1 cellular context compared by ENCODE assay signal in the genomic region with DNA sequence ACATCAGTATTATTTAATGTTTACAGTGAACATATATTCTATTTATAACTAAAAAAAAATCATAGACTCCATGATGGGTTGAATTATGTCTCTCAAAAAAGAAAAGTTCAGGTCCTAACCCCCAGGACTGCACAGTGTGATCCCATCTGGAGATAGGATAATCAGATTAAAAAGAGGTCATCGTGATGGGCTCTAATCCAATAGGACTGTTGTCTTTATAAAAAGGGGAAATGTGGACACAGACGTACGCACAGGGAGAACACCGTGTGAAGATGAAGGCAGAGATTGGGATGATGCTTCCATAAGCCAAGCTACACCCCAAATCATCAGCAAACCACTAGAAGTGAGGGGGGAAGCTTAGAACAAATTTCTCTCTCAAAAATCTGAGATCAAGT.
A peak's percentile ranks its signal among the peaks of the same experiment; 100 is the strongest.
TF ChIP-seq lines count a peak whose summit lies in the region.

No MANE protein-coding gene starts in this region.

TF ChIP-seq in SK-N-SH, 30 proteins besides CTCF, POLR2A, EP300 and RAD21 (continued from another document):
- TF ChIP-seq, protein P1, sequence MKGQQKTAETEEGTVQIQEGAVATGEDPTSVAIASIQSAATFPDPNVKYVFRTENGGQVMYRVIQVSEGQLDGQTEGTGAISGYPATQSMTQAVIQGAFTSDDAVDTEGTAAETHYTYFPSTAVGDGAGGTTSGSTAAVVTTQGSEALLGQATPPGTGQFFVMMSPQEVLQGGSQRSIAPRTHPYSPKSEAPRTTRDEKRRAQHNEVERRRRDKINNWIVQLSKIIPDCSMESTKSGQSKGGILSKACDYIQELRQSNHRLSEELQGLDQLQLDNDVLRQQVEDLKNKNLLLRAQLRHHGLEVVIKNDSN (IDR thresholded peaks at IDR 0.05; ENCODE audit: borderline replicate concordance, low read depth): no peak
- TF ChIP-seq, protein P2, sequence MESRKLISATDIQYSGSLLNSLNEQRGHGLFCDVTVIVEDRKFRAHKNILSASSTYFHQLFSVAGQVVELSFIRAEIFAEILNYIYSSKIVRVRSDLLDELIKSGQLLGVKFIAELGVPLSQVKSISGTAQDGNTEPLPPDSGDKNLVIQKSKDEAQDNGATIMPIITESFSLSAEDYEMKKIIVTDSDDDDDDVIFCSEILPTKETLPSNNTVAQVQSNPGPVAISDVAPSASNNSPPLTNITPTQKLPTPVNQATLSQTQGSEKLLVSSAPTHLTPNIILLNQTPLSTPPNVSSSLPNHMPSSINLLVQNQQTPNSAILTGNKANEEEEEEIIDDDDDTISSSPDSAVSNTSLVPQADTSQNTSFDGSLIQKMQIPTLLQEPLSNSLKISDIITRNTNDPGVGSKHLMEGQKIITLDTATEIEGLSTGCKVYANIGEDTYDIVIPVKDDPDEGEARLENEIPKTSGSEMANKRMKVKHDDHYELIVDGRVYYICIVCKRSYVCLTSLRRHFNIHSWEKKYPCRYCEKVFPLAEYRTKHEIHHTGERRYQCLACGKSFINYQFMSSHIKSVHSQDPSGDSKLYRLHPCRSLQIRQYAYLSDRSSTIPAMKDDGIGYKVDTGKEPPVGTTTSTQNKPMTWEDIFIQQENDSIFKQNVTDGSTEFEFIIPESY (IDR thresholded peaks at IDR 0.05; ENCODE audit: borderline replicate concordance, low read depth): no peak
- no peak for TF ChIP-seq MEF2A (IDR thresholded peaks at IDR 0.05; ENCODE audit: borderline replicate concordance, low read depth)
- peak; percentile 37 for TF ChIP-seq CHD2 (IDR thresholded peaks at IDR 0.05; ENCODE audit: low read length, partially characterized antibody)
- no peak for TF ChIP-seq TCF12 (IDR thresholded peaks at IDR 0.05)
- no peak for TF ChIP-seq NFIC (IDR thresholded peaks at IDR 0.05; ENCODE audit: borderline replicate concordance)
- TF ChIP-seq POLR2AphosphoS5 (IDR thresholded peaks at IDR 0.05; ENCODE audit: low read depth, low read length): no peak
- TF ChIP-seq TEAD4 (IDR thresholded peaks at IDR 0.05; ENCODE audit: borderline replicate concordance, insufficient read depth): no peak
- no peak for TF ChIP-seq FOXM1 (IDR thresholded peaks at IDR 0.05; ENCODE audit: low read depth)
TF ChIP-seq in SK-N-SH: peak in this region for 2.
